In genomic region chr2:180125245-180125962, GRCh38 we compare ENCODE assay signal across 8 cellular contexts.
DNase-seq lines count a peak whose midpoint lies in the region; ATAC-seq and TF ChIP-seq lines count a peak whose summit lies in the region.

No MANE protein-coding gene starts in this region.

- H3K27me3 ChIP-seq in DOHH2 (ENCODE audit: control insufficient read depth, low read length) (peaks cover 11% of the 10 kb centered on the region), GM23248 (replicated peaks; ENCODE audit: insufficient read depth) (no peaks in the 10 kb centered on the region), gastroesophageal sphincter (no peaks in the 10 kb centered on the region), aorta (ENCODE audit: control insufficient read depth in 1 of 2, insufficient read depth in 2 of 2, low read length in 1 of 2) (no peaks in the 10 kb centered on the region)

- H3K9me3 ChIP-seq in DOHH2 (ENCODE audit: control insufficient read depth, insufficient read depth, low read length) (no peaks in the 10 kb centered on the region), GM23248 (ENCODE audit: low read depth) (no peaks in the 10 kb centered on the region), gastroesophageal sphincter (no peaks in the 10 kb centered on the region), aorta (ENCODE audit: control insufficient read depth, low read length) (no peaks in the 10 kb centered on the region)

- H3F3A ChIP-seq in DOHH2 (ENCODE audit: control insufficient read depth, insufficient read depth) (no peaks in the 10 kb centered on the region), GM23248 (ENCODE audit: insufficient read depth) (no peaks in the 10 kb centered on the region; the same call in 1 of the 2 replicates)

- peak overlapping the region; percentile 11; the same call in 1 of the 2 replicates for H3K4me2 ChIP-seq in DOHH2 (ENCODE audit: low read length)
- peak overlapping the region; percentile 38 for H3K4me2 ChIP-seq in GM23248 (ENCODE audit: unreplicated experiment)

- H3K4me1 ChIP-seq in DOHH2 (ENCODE audit: control insufficient read depth, low read length) (peaks cover 3% of the 10 kb centered on the region; the same call in 1 of the 2 replicates), GM23248 (ENCODE audit: insufficient read depth) (peaks cover 13% of the 10 kb centered on the region), gastroesophageal sphincter (peaks cover 0 to 7% (median 0%) of the 10 kb centered on the region in 3 donors), aorta (ENCODE audit: control insufficient read depth in 1 of 2, insufficient read depth in 2 of 2, low read length in 2 of 2) (no peaks in the 10 kb centered on the region)

- peak; percentile 36 for TF ChIP-seq CTCF in DOHH2 (IDR thresholded peaks at IDR 0.05; ENCODE audit: low read depth, low read length, poor library complexity, severe bottlenecking)
- peak; percentile 18 to 65 (median 36) for TF ChIP-seq CTCF in gastroesophageal sphincter (IDR thresholded peaks at IDR 0.05)
- TF ChIP-seq CTCF in omental fat pad (IDR thresholded peaks at IDR 0.05): no peak

- intact Hi-C loops in aorta (cut with DNase I): loop anchor here in 1 of 2 donors (5.0 to 10.0 kb wide), 2 partner anchors 1339 to 1592 kb away; no protein-coding TSS in a partner anchor

- ATAC-seq in gastroesophageal sphincter (no peak), omental fat pad (ENCODE audit: low FRiP score) (peak; percentile 95), aorta (ENCODE audit: low FRiP score) (peak; percentile 63)

- in situ Hi-C loops in GM23248 (cut with MboI): loop anchor here (10.0 kb wide), 2 partner anchors 929 to 1329 kb away; partner anchors contain the start of gene ITGA4

- TF ChIP-seq EP300 in gastroesophageal sphincter (IDR thresholded peaks at IDR 0.05): no peak

- H3K79me2 ChIP-seq in DOHH2 (ENCODE audit: control insufficient read depth, low read length) (no peaks in the 10 kb centered on the region), GM23248 (ENCODE audit: insufficient read depth) (no peaks in the 10 kb centered on the region)

- no peak for TF ChIP-seq POLR2A in gastroesophageal sphincter (IDR thresholded peaks at IDR 0.05)

- DNase-seq in GM23248 (peak; percentile 97), LoVo (ENCODE audit: low spot score) (peak; percentile 41), RKO (ENCODE audit: low spot score) (peak; percentile 92), omental fat pad (ENCODE audit: low spot score) (peak; percentile 25), aorta (peak; percentile 57 to 73)
- DNase-seq in activated effector memory CD4-positive, alpha-beta T cell treated with Interleukin-2 at 50 U/mL for 16 hours: peak; percentile 12

- WGBS in GM23248 (ENCODE audit: low coverage in 1 of 2, low lambda C conversion rate in 2 of 2, missing lambda C conversion rate in 2 of 2), 2 experiments: 15 to 20% methylated on average over 13 of the region's 13 CpGs
- WGBS in gastroesophageal sphincter (ENCODE audit: low coverage in 1 of 2), 2 donors: 30 to 55% methylated on average over 6 to 12 of the region's 13 CpGs
- WGBS in aorta, 2 donors: 30 to 31% methylated on average over 13 of the region's 13 CpGs

- no peak overlapping the region for H3K4me3 ChIP-seq in DOHH2 (ENCODE audit: low read length)
- peak overlapping the region; percentile 31 for H3K4me3 ChIP-seq in GM23248
- H3K4me3 ChIP-seq in gastroesophageal sphincter: no peak overlapping the region
- H3K4me3 ChIP-seq in aorta (ENCODE audit: low read length in 2 of 2): no peak overlapping the region

- no peaks in the 10 kb centered on the region for H3K9me2 ChIP-seq in DOHH2 (replicated peaks; ENCODE audit: control insufficient read depth, low read length)
- no peaks in the 10 kb centered on the region for H3K9me2 ChIP-seq in GM23248 (ENCODE audit: insufficient read depth)

- H3K27ac ChIP-seq in DOHH2 (ENCODE audit: low read depth, low read length) (no peak overlapping the region), GM23248 (no peak overlapping the region), gastroesophageal sphincter (no peak overlapping the region), aorta (ENCODE audit: low read depth in 1 of 2, low read length in 2 of 2) (no peak overlapping the region)

- no peak overlapping the region for H3K9ac ChIP-seq in GM23248

- H4K20me1 ChIP-seq in DOHH2 (ENCODE audit: control insufficient read depth, insufficient read depth, low read depth, low read length) (no peaks in the 10 kb centered on the region), GM23248 (ENCODE audit: insufficient read depth) (no peaks in the 10 kb centered on the region)

- H3K36me3 ChIP-seq in DOHH2 (ENCODE audit: control insufficient read depth, low read length): no peaks in the 10 kb centered on the region
- H3K36me3 ChIP-seq in GM23248 (ENCODE audit: low read depth): no peaks in the 10 kb centered on the region
- no peaks in the 10 kb centered on the region for H3K36me3 ChIP-seq in gastroesophageal sphincter
- no peaks in the 10 kb centered on the region for H3K36me3 ChIP-seq in aorta (ENCODE audit: control insufficient read depth in 1 of 2, insufficient read depth in 2 of 2, low read length in 1 of 2)

- H2AFZ ChIP-seq in GM23248: 0 out of 2 replicates have a peak overlapping the region, but pooled peaks have one; percentile 21

Comparison
In these comparisons a context has a peak if more than half of its experiments do, and no peak if none do; other contexts are left out.
1. CTCF ChIP-seq: peak in DOHH2 (single experiment) and gastroesophageal sphincter (4 of 4); none in omental fat pad (0 of 3).
2. DNase-seq: peak in every context shown above with its lines; median percentile 97 in GM23248; 92 in RKO; 65 in aorta; 41 in LoVo; 25 in omental fat pad; 12 in activated effector memory CD4-positive, alpha-beta T cell treated with Interleukin-2 at 50 U/mL for 16 hours.